8 cellular contexts compared by ENCODE assay signal in genomic region chr1:153352523-153352922, GRCh38. TPM values are rescaled to one million over a fixed set of nuclear protein-coding genes. Genes with fewer than 3 reads are reported as not detected.
A peak's percentile ranks its signal among the peaks of the same experiment; 100 is the strongest.
DNase-seq lines count a peak whose midpoint lies in the region; ATAC-seq, FAIRE-seq and TF ChIP-seq lines count a peak whose summit lies in the region.

No MANE protein-coding gene starts in this region.

- no peaks in the 10 kb centered on the region for H3K9me3 ChIP-seq in neuronal stem cell (replicated peaks in 1 of 2; ENCODE audit: control insufficient read depth in 2 of 2, insufficient read depth in 1 of 2, low read depth in 1 of 2, low read length in 2 of 2)

- no peak overlapping the region for H2AFZ ChIP-seq in neuronal stem cell (ENCODE audit: low read length)

- H3K27ac Mint-ChIP-seq in activated T-cell treated with anti-CD3 and anti-CD28 coated beads, Interleukin-2, amount 50 U/mL, for 72 hours = no peak overlapping the region

- H3K9me3 Mint-ChIP-seq in activated T-cell treated with anti-CD3 and anti-CD28 coated beads, Interleukin-2, amount 50 U/mL, for 72 hours = no peaks in the 10 kb centered on the region

- no peaks in the 10 kb centered on the region for H3K36me3 ChIP-seq in neuronal stem cell (replicated peaks in 1 of 2; ENCODE audit: control insufficient read depth in 2 of 2, insufficient read depth in 2 of 2, low read length in 2 of 2)

- H3K4me1 ChIP-seq in neuronal stem cell (ENCODE audit: control insufficient read depth in 2 of 2, insufficient read depth in 1 of 2, low read depth in 1 of 2, low read length in 2 of 2) = no peaks in the 10 kb centered on the region

- no peaks in the 10 kb centered on the region for H3K79me1 ChIP-seq in neuronal stem cell (ENCODE audit: low read depth, low read length)

- no peak overlapping the region for H2BK120ac ChIP-seq in neuronal stem cell (ENCODE audit: low read depth, low read length)

- H3K4ac ChIP-seq in neuronal stem cell (ENCODE audit: low read length) = no peak overlapping the region

- H3K27me3 ChIP-seq in neuronal stem cell (ENCODE audit: control insufficient read depth in 3 of 3, insufficient read depth in 3 of 3, low read depth in 1 of 3, low read length in 3 of 3) = peaks cover 0 to 12% (median 0%) of the 10 kb centered on the region in 3 experiments

- H3K23ac ChIP-seq in neuronal stem cell (ENCODE audit: low read depth, low read length, poor library complexity) = no peak overlapping the region

- no CpG with 5 or more reads among the region's 4 CpGs for WGBS in neuronal stem cell (ENCODE audit: extremely low coverage in 2 of 2, insufficient read length in 2 of 2, insufficient replicate concordance in 1 of 2), 2 donors

- no peak overlapping the region for H4K91ac ChIP-seq in neuronal stem cell (ENCODE audit: low read depth, low read length, poor library complexity)

- no peak overlapping the region for H4K8ac ChIP-seq in neuronal stem cell (ENCODE audit: low read depth, low read length)

- no peak overlapping the region for H3K4me3 Mint-ChIP-seq in activated T-cell treated with anti-CD3 and anti-CD28 coated beads, Interleukin-2, amount 50 U/mL, for 72 hours

- no peak overlapping the region for H2BK12ac ChIP-seq in neuronal stem cell (ENCODE audit: low read length)

- peak; percentile 58 to 61 for ATAC-seq in activated T-cell treated with anti-CD3 and anti-CD28 coated beads, Interleukin-2, amount 50 U/mL, for 72 hours (replicated peaks in 1 of 2)
- ATAC-seq in HG02973 (IDR thresholded peaks at IDR 0.05; ENCODE audit: unreplicated experiment) = no peak

- peaks cover 9% of the 10 kb centered on the region for H3K4me1 Mint-ChIP-seq in activated T-cell treated with anti-CD3 and anti-CD28 coated beads, Interleukin-2, amount 50 U/mL, for 72 hours (ENCODE audit: low read depth)

- H3K36me3 Mint-ChIP-seq in activated T-cell treated with anti-CD3 and anti-CD28 coated beads, Interleukin-2, amount 50 U/mL, for 72 hours (ENCODE audit: insufficient read depth in 2 of 2) = no peaks in the 10 kb centered on the region

- H3K18ac ChIP-seq in neuronal stem cell (ENCODE audit: low read length) = no peak overlapping the region

- peak; percentile 94 for TF ChIP-seq CTCF in fibroblast of mammary gland (conservative IDR thresholded peaks at IDR 0.05; ENCODE audit: control insufficient read depth, insufficient read depth, low read depth, low read length)

- H3K27me3 Mint-ChIP-seq in activated T-cell treated with anti-CD3 and anti-CD28 coated beads, Interleukin-2, amount 50 U/mL, for 72 hours (ENCODE audit: low read depth) = peaks cover 20% of the 10 kb centered on the region

- no peak overlapping the region for H3K4me2 ChIP-seq in neuronal stem cell (ENCODE audit: insufficient read depth, low read length, poor library complexity, severe bottlenecking)

- no peak overlapping the region for H2BK5ac ChIP-seq in neuronal stem cell (ENCODE audit: low read length)

- DNase-seq in LoVo (ENCODE audit: low spot score) (peak; percentile 70), RKO (ENCODE audit: low spot score) (peak; percentile 77), fibroblast of mammary gland (ENCODE audit: low read depth) (peak; percentile 71), neuronal stem cell (ENCODE audit: low spot score) (peak; percentile 52), superior temporal gyrus (ENCODE audit: extremely low spot score) (peak; percentile 87)
- peak; percentile 62 to 69 for DNase-seq in activated T-cell treated with anti-CD3 and anti-CD28 coated beads, Interleukin-2, amount 50 U/mL, for 72 hours

- H3K4me3 ChIP-seq in fibroblast of mammary gland (ENCODE audit: control insufficient read depth, low read depth, low read length) (no peak overlapping the region), neuronal stem cell (ENCODE audit: low read length in 2 of 2) (no peak overlapping the region)

- H2AK5ac ChIP-seq in neuronal stem cell (ENCODE audit: low read depth, low read length) = no peak overlapping the region

- FAIRE-seq in G401.6 (lab: Jason Lieb, UNC) = peak; percentile 58

- H3K27ac ChIP-seq in neuronal stem cell (replicated peaks; ENCODE audit: low read length) = no peak overlapping the region

- no peak overlapping the region for H3K14ac ChIP-seq in neuronal stem cell (ENCODE audit: low read length)

- no peak overlapping the region for H2BK15ac ChIP-seq in neuronal stem cell (ENCODE audit: low read length)

- H3K9ac ChIP-seq in neuronal stem cell (ENCODE audit: low read depth, low read length, poor library complexity) = no peak overlapping the region

RNA-seq across cellular contexts. Expression of gene PGLYRP4, which starts 3.9 kb away (rescaled TPM):
- under 1 TPM; 0.21 to 0.29 TPM for total RNA-seq in activated T-cell treated with anti-CD3 and anti-CD28 coated beads, Interleukin-2, amount 50 U/mL, for 72 hours
- polyA plus RNA-seq in neuronal stem cell (2013, experiment 1 of 2) = not detected
- not detected for polyA plus RNA-seq in neuronal stem cell (2013, experiment 2 of 2)

RNA-seq across cellular contexts. Expression of gene S100A9, which starts 5.1 kb away (rescaled TPM):
- total RNA-seq in activated T-cell treated with anti-CD3 and anti-CD28 coated beads, Interleukin-2, amount 50 U/mL, for 72 hours = not detected
- polyA plus RNA-seq in neuronal stem cell (2013, experiment 1 of 2) = not detected
- not detected for polyA plus RNA-seq in neuronal stem cell (2013, experiment 2 of 2)

RNA-seq across cellular contexts. Expression of gene S100A12, which starts 22.9 kb away (rescaled TPM):
- not detected for total RNA-seq in activated T-cell treated with anti-CD3 and anti-CD28 coated beads, Interleukin-2, amount 50 U/mL, for 72 hours
- not detected for polyA plus RNA-seq in neuronal stem cell (2013, experiment 1 of 2)
- not detected for polyA plus RNA-seq in neuronal stem cell (2013, experiment 2 of 2)

RNA-seq across cellular contexts. Expression of gene S100A8, which starts 38.4 kb away (rescaled TPM):
- not detected for total RNA-seq in activated T-cell treated with anti-CD3 and anti-CD28 coated beads, Interleukin-2, amount 50 U/mL, for 72 hours
- polyA plus RNA-seq in neuronal stem cell (2013, experiment 1 of 2) = not detected
- polyA plus RNA-seq in neuronal stem cell (2013, experiment 2 of 2) = not detected

RNA-seq across cellular contexts. Expression of gene PGLYRP3, which starts 39.8 kb away (rescaled TPM):
- not detected for total RNA-seq in activated T-cell treated with anti-CD3 and anti-CD28 coated beads, Interleukin-2, amount 50 U/mL, for 72 hours
- not detected for polyA plus RNA-seq in neuronal stem cell (2013, experiment 1 of 2)
- not detected for polyA plus RNA-seq in neuronal stem cell (2013, experiment 2 of 2)
